Comparison of ENCODE assay signal across 24 cellular contexts in genomic region chr2:60708630-60709320, GRCh38.
"Had no signal": no experiment of that assay in that cellular context is flagged by ENCODE, and none has a peak within 500 bp of the region (broad histone marks: within the 10 kb centered on the region; RNA-seq: fewer than 3 reads in every experiment).

No MANE protein-coding gene starts in this region.

- H3K36me3 ChIP-seq: esophagus squamous epithelium, left ventricle myocardium inferior, neural progenitor cell, upper lobe of left lung, vagina had no signal

- H3K4me1 ChIP-seq: esophagus squamous epithelium, left ventricle myocardium inferior, neural progenitor cell, upper lobe of left lung, vagina had no signal

- H3K27ac Mint-ChIP-seq: activated CD4-positive, alpha-beta T cell treated with anti-CD3 and anti-CD28 coated beads for 36 hours; activated CD8-positive, alpha-beta T cell treated with anti-CD3 and anti-CD28 coated beads, Interleukin-2, amount 10 ng/mL, durations not matched to agents 7 days and 5 days; activated T-cell treated with anti-CD3 and anti-CD28 coated beads, Interleukin-2, amount 50 U/mL, for 24 hours; natural killer cell; neural progenitor cell; stimulated activated effector memory CD8-positive, alpha-beta T cell treated with anti-CD3 and anti-CD28 coated beads, Interleukin-12 subunit alpha, Interleukin-12 subunit beta, amount 100 ng/mL, for 72 hours; stimulated activated naive CD8-positive, alpha-beta T cell treated with anti-CD3 and anti-CD28 coated beads, Interleukin-15, Interleukin-2, amounts not matched to agents 100 ng/mL and 50 ng/mL, for 24 hours had no signal

- H3K4me3 Mint-ChIP-seq: activated CD4-positive, alpha-beta T cell treated with anti-CD3 and anti-CD28 coated beads for 36 hours; activated CD8-positive, alpha-beta T cell treated with anti-CD3 and anti-CD28 coated beads, Interleukin-2, amount 10 ng/mL, durations not matched to agents 7 days and 5 days; activated T-cell treated with anti-CD3 and anti-CD28 coated beads, Interleukin-2, amount 50 U/mL, for 24 hours; natural killer cell; neural progenitor cell; stimulated activated effector memory CD8-positive, alpha-beta T cell treated with anti-CD3 and anti-CD28 coated beads, Interleukin-12 subunit alpha, Interleukin-12 subunit beta, amount 100 ng/mL, for 72 hours; stimulated activated naive CD8-positive, alpha-beta T cell treated with anti-CD3 and anti-CD28 coated beads, Interleukin-15, Interleukin-2, amounts not matched to agents 100 ng/mL and 50 ng/mL, for 24 hours had no signal

- H3K9ac ChIP-seq: neural progenitor cell had no signal

- H3K4me1 Mint-ChIP-seq: activated CD4-positive, alpha-beta T cell treated with anti-CD3 and anti-CD28 coated beads for 36 hours; neural progenitor cell; stimulated activated effector memory CD8-positive, alpha-beta T cell treated with anti-CD3 and anti-CD28 coated beads, Interleukin-12 subunit alpha, Interleukin-12 subunit beta, amount 100 ng/mL, for 72 hours had no signal

- H3K36me3 Mint-ChIP-seq: natural killer cell; neural progenitor cell; stimulated activated effector memory CD8-positive, alpha-beta T cell treated with anti-CD3 and anti-CD28 coated beads, Interleukin-12 subunit alpha, Interleukin-12 subunit beta, amount 100 ng/mL, for 72 hours had no signal

- H3K27ac ChIP-seq: esophagus squamous epithelium, left ventricle myocardium inferior, neural progenitor cell, upper lobe of left lung, vagina had no signal

- H3K4me3 ChIP-seq: esophagus squamous epithelium, left ventricle myocardium inferior, lung, neural progenitor cell, skin epidermis, upper lobe of left lung, vagina had no signal

- H3K4me2 ChIP-seq: neural progenitor cell had no signal

- DNase-seq: activated CD4-positive, alpha-beta T cell treated with anti-CD3 and anti-CD28 coated beads for 36 hours; activated CD4-positive, CD25-positive, alpha-beta regulatory T cell; activated CD8-positive, alpha-beta T cell treated with anti-CD3 and anti-CD28 coated beads, Interleukin-2, amount 10 ng/mL, durations not matched to agents 7 days and 5 days; activated gamma-delta T cell treated with Interleukin-2 at 50 U/mL for 16 hours; activated naive CD4-positive, alpha-beta T cell treated with anti-CD3 and anti-CD28 coated beads, Interleukin-2, amount 50 U/mL, for 16 hours; activated T-cell treated with anti-CD3 and anti-CD28 coated beads, Interleukin-2, amount 50 U/mL, for 24 hours; amniotic stem cell; caudate nucleus; cortex of kidney; esophagus squamous epithelium; glutamatergic neuron; left ventricle myocardium inferior; natural killer cell; occipital lobe; posterior cingulate gyrus; stimulated activated CD4-positive, alpha-beta T cell treated with anti-CD3 and anti-CD28 coated beads, Interleukin-12 subunit alpha, Interleukin-12 subunit beta, amount 100 ng/mL, for 4 hours; stimulated activated CD4-positive, alpha-beta T cell treated with anti-CD3 and anti-CD28 coated beads, Interleukin-4, amount 100 ng/mL, for 1 hour had no signal

- H3K9me3 ChIP-seq: esophagus squamous epithelium, left ventricle myocardium inferior, upper lobe of left lung, vagina had no signal

- ATAC-seq: activated CD4-positive, alpha-beta T cell treated with anti-CD3 and anti-CD28 coated beads for 36 hours; activated CD8-positive, alpha-beta T cell treated with anti-CD3 and anti-CD28 coated beads, Interleukin-2, amount 10 ng/mL, durations not matched to agents 7 days and 5 days; stimulated activated effector memory CD8-positive, alpha-beta T cell treated with anti-CD3 and anti-CD28 coated beads, Interleukin-12 subunit alpha, Interleukin-12 subunit beta, amount 100 ng/mL, for 72 hours had no signal

- H3K27me3 ChIP-seq: esophagus squamous epithelium, neural progenitor cell, upper lobe of left lung, vagina had no signal

- H3K9me3 Mint-ChIP-seq: activated T-cell treated with anti-CD3 and anti-CD28 coated beads, Interleukin-2, amount 50 U/mL, for 24 hours; natural killer cell; stimulated activated effector memory CD8-positive, alpha-beta T cell treated with anti-CD3 and anti-CD28 coated beads, Interleukin-12 subunit alpha, Interleukin-12 subunit beta, amount 100 ng/mL, for 72 hours; stimulated activated naive CD8-positive, alpha-beta T cell treated with anti-CD3 and anti-CD28 coated beads, Interleukin-15, Interleukin-2, amounts not matched to agents 100 ng/mL and 50 ng/mL, for 24 hours had no signal

- H3K27me3 Mint-ChIP-seq: activated CD4-positive, alpha-beta T cell treated with anti-CD3 and anti-CD28 coated beads for 36 hours; activated T-cell treated with anti-CD3 and anti-CD28 coated beads, Interleukin-2, amount 50 U/mL, for 24 hours; stimulated activated naive CD8-positive, alpha-beta T cell treated with anti-CD3 and anti-CD28 coated beads, Interleukin-15, Interleukin-2, amounts not matched to agents 100 ng/mL and 50 ng/mL, for 24 hours had no signal
